Comparison of ENCODE assay signal across 9 cellular contexts in genomic region chr17:41308918-41309359, GRCh38. TPM values are rescaled to one million over a fixed set of nuclear protein-coding genes. Genes with fewer than 3 reads are reported as not detected.
DNase-seq lines count a peak whose midpoint lies in the region; ATAC-seq lines count a peak whose summit lies in the region.
"Had no signal": no experiment of that assay in that cellular context is flagged by ENCODE, and none has a peak within 500 bp of the region (broad histone marks: within the 10 kb centered on the region; RNA-seq: fewer than 3 reads in every experiment).

Gene KRTAP16-1 (minus strand): TSS chr17:41309309. CDS start chr17:41309253, 56 bp downstream.

- DNase-seq in Jurkat, Clone E6-1 (ENCODE audit: low read depth, low spot score), result no peak
- peak; percentile 56 for DNase-seq in activated CD4-positive, alpha-beta T cell treated with anti-CD3 and anti-CD28 coated beads, Interleukin-2, amount 50 U/mL, for 1 hour
- peak; percentile 44 for DNase-seq in effector CD4-positive, alpha-beta T cell
- DNase-seq in stimulated activated effector memory CD8-positive, alpha-beta T cell treated with anti-CD3 and anti-CD28 coated beads, Interleukin-12 subunit alpha, Interleukin-12 subunit beta, amount 100 ng/mL, for 72 hours (ENCODE audit: low spot score in 2 of 2), result peak in 1 of 2 donors; percentile 20
- no peak for DNase-seq in iPS-NIHi11 (ENCODE audit: low spot score)
- no peak for DNase-seq in GM03348 (ENCODE audit: low spot score)
- no peak for DNase-seq in hippocampal formation (lab: John Stamatoyannopoulos, UW)
- DNase-seq: NCI-H2107 had no signal

- H3K36me3 Mint-ChIP-seq in stimulated activated effector memory CD8-positive, alpha-beta T cell treated with anti-CD3 and anti-CD28 coated beads, Interleukin-12 subunit alpha, Interleukin-12 subunit beta, amount 100 ng/mL, for 72 hours, result peaks cover 6% of the 10 kb centered on the region

- peak within 1 kb of the TSS; percentile 94 for H3K27ac Mint-ChIP-seq in stimulated activated effector memory CD8-positive, alpha-beta T cell treated with anti-CD3 and anti-CD28 coated beads, Interleukin-12 subunit alpha, Interleukin-12 subunit beta, amount 100 ng/mL, for 72 hours

- no peaks in the 10 kb centered on the region for H3K9me3 Mint-ChIP-seq in stimulated activated effector memory CD8-positive, alpha-beta T cell treated with anti-CD3 and anti-CD28 coated beads, Interleukin-12 subunit alpha, Interleukin-12 subunit beta, amount 100 ng/mL, for 72 hours

- peak; percentile 74 for ATAC-seq in stimulated activated effector memory CD8-positive, alpha-beta T cell treated with anti-CD3 and anti-CD28 coated beads, Interleukin-12 subunit alpha, Interleukin-12 subunit beta, amount 100 ng/mL, for 72 hours

- H3K4me3 Mint-ChIP-seq in stimulated activated effector memory CD8-positive, alpha-beta T cell treated with anti-CD3 and anti-CD28 coated beads, Interleukin-12 subunit alpha, Interleukin-12 subunit beta, amount 100 ng/mL, for 72 hours, result peak within 1 kb of the TSS; percentile 70

- H3K4me1 Mint-ChIP-seq in stimulated activated effector memory CD8-positive, alpha-beta T cell treated with anti-CD3 and anti-CD28 coated beads, Interleukin-12 subunit alpha, Interleukin-12 subunit beta, amount 100 ng/mL, for 72 hours, result peaks cover 54% of the 10 kb centered on the region

- H3K4me3 ChIP-seq in Jurkat, Clone E6-1 (ENCODE audit: low read length), result peak within 1 kb of the TSS; percentile 3

RNA-seq across cellular contexts. Expression of gene KRTAP16-1, which starts in this region (rescaled TPM):
- polyA plus RNA-seq in Jurkat, Clone E6-1 (2012; ENCODE audit: insufficient read depth, insufficient read length), result not detected
- polyA plus RNA-seq: neural cell had no signal

Comparison
In these comparisons a context has a peak if more than half of its experiments do, and no peak if none do; other contexts are left out.
1. DNase-seq: peak in activated CD4-positive, alpha-beta T cell treated with anti-CD3 and anti-CD28 coated beads, Interleukin-2, amount 50 U/mL, for 1 hour (single experiment) and effector CD4-positive, alpha-beta T cell (single experiment); none in Jurkat, Clone E6-1 (single experiment), iPS-NIHi11 (single experiment), GM03348 (single experiment) and hippocampal formation (0 of 2).